8 cellular contexts compared by ENCODE assay signal in genomic region chr1:156126043-156126700, GRCh38. TPM values are rescaled to one million over a fixed set of nuclear protein-coding genes. Genes with fewer than 3 reads are reported as not detected.
A peak's percentile ranks its signal among the peaks of the same experiment; 100 is the strongest.
DNase-seq lines count a peak whose midpoint lies in the region; ATAC-seq and TF ChIP-seq lines count a peak whose summit lies in the region.

No MANE protein-coding gene starts in this region.

- 11 to 13% methylated on average over 11 of the region's 11 CpGs for WGBS in heart right ventricle, 2 donors

- CTCF ChIA-PET in RWPE1 (lab: Yijun Ruan, JAX), result interaction anchor here (1.0 to 2.8 kb wide), 3 partner anchors 30 to 227 kb away, joined by 4 to 11 read pairs (median 4); no protein-coding TSS in a partner anchor

- H3K4me3 ChIP-seq in GM12865 (ENCODE audit: low read depth, low read length) (peak overlapping the region; percentile 37), heart right ventricle (peak overlapping the region in 8 of 10 donors; percentile 9 to 91 (median 28))

- POLR2A ChIA-PET in RWPE1 (lab: Yijun Ruan, JAX; ENCODE audit: low non-redundant PET), result interaction anchor here (0.6 to 3.7 kb wide), 2 partner anchors 11 to 34 kb away, joined by 6 to 12 read pairs; partner anchors contain the start of gene LMNA
- POLR2A ChIA-PET in activated naive CD8-positive, alpha-beta T cell treated with anti-CD3 and anti-CD28 coated beads, Interleukin-2, amount 10 ng/mL, durations not matched to agents 7 days and 5 days (lab: Charles Lee), result interaction anchor here (2.1 to 5.2 kb wide), 2 partner anchors 11 to 28 kb away, joined by 8 to 44 read pairs; partner anchors contain the start of gene LMNA

- H3K27ac ChIP-seq in RWPE1 (peak overlapping the region; percentile 100), heart right ventricle (peak overlapping the region; percentile 90 to 100 (median 98))

- ATAC-seq in HG03354 (IDR thresholded peaks at IDR 0.05; ENCODE audit: poor library complexity, severe bottlenecking, unreplicated experiment), result peak; percentile 48
- peak; percentile 17 for ATAC-seq in activated naive CD8-positive, alpha-beta T cell treated with anti-CD3 and anti-CD28 coated beads, Interleukin-2, amount 10 ng/mL, durations not matched to agents 7 days and 5 days (ENCODE audit: low read depth)
- ATAC-seq in heart right ventricle, result peak; percentile 46 to 68 (median 56)
- ATAC-seq in sciatic nerve, result peak; percentile 59

- H3K4me1 Mint-ChIP-seq in activated naive CD8-positive, alpha-beta T cell treated with anti-CD3 and anti-CD28 coated beads, Interleukin-2, amount 10 ng/mL, durations not matched to agents 7 days and 5 days, result peaks cover 52% of the 10 kb centered on the region

- H3K4me1 ChIP-seq in heart right ventricle, result peaks cover 72 to 100% (median 96%) of the 10 kb centered on the region in 9 donors

- H3K27ac Mint-ChIP-seq in activated naive CD8-positive, alpha-beta T cell treated with anti-CD3 and anti-CD28 coated beads, Interleukin-2, amount 10 ng/mL, durations not matched to agents 7 days and 5 days, result peak overlapping the region; percentile 13

- H3K36me3 Mint-ChIP-seq in activated naive CD8-positive, alpha-beta T cell treated with anti-CD3 and anti-CD28 coated beads, Interleukin-2, amount 10 ng/mL, durations not matched to agents 7 days and 5 days, result no peaks in the 10 kb centered on the region

- peaks cover 37% of the 10 kb centered on the region for H3K27me3 Mint-ChIP-seq in activated naive CD8-positive, alpha-beta T cell treated with anti-CD3 and anti-CD28 coated beads, Interleukin-2, amount 10 ng/mL, durations not matched to agents 7 days and 5 days

- peak overlapping the region; percentile 8 for H3K4me3 Mint-ChIP-seq in activated naive CD8-positive, alpha-beta T cell treated with anti-CD3 and anti-CD28 coated beads, Interleukin-2, amount 10 ng/mL, durations not matched to agents 7 days and 5 days

- H3K27me3 ChIP-seq in heart right ventricle, result no peaks in the 10 kb centered on the region

- intact Hi-C loops in heart right ventricle (cut with DNase I), result no loop called here
- intact Hi-C loops in sciatic nerve (cut with DNase I), result no loop called here

- DNase-seq in GM12865 (ENCODE audit: low read depth) (peak; percentile 82), RWPE1 (ENCODE audit: low spot score) (peak; percentile 89), heart right ventricle (peak; percentile 93 to 94), sciatic nerve (ENCODE audit: low spot score) (peak; percentile 92), NCI-H1092 (lab: John Stamatoyannopoulos, UW) (no peak)
- DNase-seq in activated naive CD8-positive, alpha-beta T cell treated with anti-CD3 and anti-CD28 coated beads, Interleukin-2, amount 10 ng/mL, durations not matched to agents 7 days and 5 days, result peak; percentile 59
- no peak for DNase-seq in NK-92 treated with Interleukin-12 subunit alpha and Interleukin-12 subunit beta, amount 100 ng/mL, for 24 hours (lab: John Stamatoyannopoulos, UW)

- H3K36me3 ChIP-seq in heart right ventricle, result peaks cover 0 to 19% (median 8%) of the 10 kb centered on the region in 9 donors

- TF ChIP-seq CTCF in GM12865 (IDR thresholded peaks at IDR 0.05; ENCODE audit: insufficient read depth, low read depth, low read length, missing control alignments) (peak; percentile 46), RWPE1 (conservative IDR thresholded peaks at IDR 0.05; ENCODE audit: low read depth) (peak; percentile 28; the same call in 1 of the 2 replicates), heart right ventricle (IDR thresholded peaks at IDR 0.05) (peak in 7 of 9 donors; percentile 41 to 61 (median 48))

- no peaks in the 10 kb centered on the region for H3K9me3 Mint-ChIP-seq in activated naive CD8-positive, alpha-beta T cell treated with anti-CD3 and anti-CD28 coated beads, Interleukin-2, amount 10 ng/mL, durations not matched to agents 7 days and 5 days

- H3K9me3 ChIP-seq in heart right ventricle, result no peaks in the 10 kb centered on the region

RNA-seq across cellular contexts. Expression of gene LMNA, which starts 11.7 kb away (rescaled TPM):
- 10 to 100 TPM; 11.7 to 13.0 TPM for total RNA-seq in activated naive CD8-positive, alpha-beta T cell treated with anti-CD3 and anti-CD28 coated beads, Interleukin-2, amount 10 ng/mL, durations not matched to agents 7 days and 5 days
- total RNA-seq in heart right ventricle, result 100 to 1,000 TPM; 213 to 554 (median 267) TPM
- polyA plus RNA-seq in heart right ventricle, result 100 to 1,000 TPM; 286 to 356 TPM
- 322 TPM for total RNA-seq in sciatic nerve

RNA-seq across cellular contexts. Expression of gene SEMA4A, which starts 27.2 kb away (rescaled TPM):
- 10 to 100 TPM in 1 of 2 experiments, 1 to 10 TPM in 1; 9.8 to 10.2 TPM for total RNA-seq in activated naive CD8-positive, alpha-beta T cell treated with anti-CD3 and anti-CD28 coated beads, Interleukin-2, amount 10 ng/mL, durations not matched to agents 7 days and 5 days
- 1 to 10 TPM in 9 of 10 donors, under 1 TPM in 1; 0.98 to 6.8 (median 1.8) TPM for total RNA-seq in heart right ventricle
- polyA plus RNA-seq in heart right ventricle, result 1 to 10 TPM; 1.1 to 2.0 TPM
- 8.4 TPM for total RNA-seq in sciatic nerve

RNA-seq across cellular contexts. Expression of gene MEX3A, which starts 43.9 kb away (rescaled TPM):
- under 1 TPM; 0.09 to 0.11 TPM for total RNA-seq in activated naive CD8-positive, alpha-beta T cell treated with anti-CD3 and anti-CD28 coated beads, Interleukin-2, amount 10 ng/mL, durations not matched to agents 7 days and 5 days
- total RNA-seq in heart right ventricle (under 1 TPM; 0.09 to 0.31 (median 0.19) TPM), sciatic nerve (1.2 TPM)
- under 1 TPM; 0.17 to 0.29 TPM for polyA plus RNA-seq in heart right ventricle

Comparison
In these comparisons a context has a peak if more than half of its experiments do, and no peak if none do; other contexts are left out.
1. DNase-seq: peak in GM12865 (single experiment), RWPE1 (single experiment), activated naive CD8-positive, alpha-beta T cell treated with anti-CD3 and anti-CD28 coated beads, Interleukin-2, amount 10 ng/mL, durations not matched to agents 7 days and 5 days (single experiment), heart right ventricle (2 of 2) and sciatic nerve (single experiment); none in NCI-H1092 (single experiment) and NK-92 treated with Interleukin-12 subunit alpha and Interleukin-12 subunit beta, amount 100 ng/mL, for 24 hours (single experiment).
2. RNA of gene LMNA, which starts 11.7 kb away (total RNA-seq): 322 TPM in sciatic nerve (single experiment) and 213 to 554 TPM in heart right ventricle; 11.7 to 13.0 TPM in activated naive CD8-positive, alpha-beta T cell treated with anti-CD3 and anti-CD28 coated beads, Interleukin-2, amount 10 ng/mL, durations not matched to agents 7 days and 5 days; every median in the first group is over 10 times any median in the second.
3. Peak in every context shown above with its lines, with median percentiles within 50 percentile points of each other: CTCF ChIP-seq and ATAC-seq.